In the genomic region with DNA sequence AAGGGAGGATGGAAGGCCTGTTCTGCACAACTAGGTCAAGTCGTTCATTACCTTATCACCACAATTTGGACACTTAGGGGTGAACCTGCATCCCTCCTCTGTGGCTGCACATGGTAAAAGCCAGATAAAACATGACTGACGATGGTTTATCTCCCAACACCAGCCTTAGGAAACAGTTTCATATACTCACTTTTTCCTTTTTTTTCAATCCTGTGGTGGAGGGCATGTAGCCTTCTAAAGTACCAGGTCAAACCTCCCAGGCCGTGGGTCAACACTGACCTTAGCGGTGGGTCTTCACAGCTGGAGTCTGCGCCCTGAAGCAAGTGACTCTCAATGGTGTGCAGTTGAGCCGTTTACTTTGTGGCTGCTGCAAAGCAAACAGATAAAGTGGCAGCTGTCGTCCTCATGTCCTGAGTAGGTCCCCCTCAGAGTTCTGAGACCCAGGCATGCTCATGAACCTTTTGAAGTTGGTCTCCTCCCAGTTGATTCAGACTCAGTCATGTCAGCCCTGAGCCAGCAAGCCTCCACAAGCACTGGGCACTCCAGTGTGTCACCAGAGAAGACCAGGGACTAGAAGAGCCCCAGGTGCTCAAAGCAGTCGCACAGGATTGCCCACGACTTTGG, we compare ENCODE assay signal across 25 cellular contexts. TPM values are rescaled to one million over a fixed set of nuclear protein-coding genes. Genes with fewer than 3 reads are reported as not detected.
DNase-seq lines count a peak whose midpoint lies in the region; ATAC-seq, FAIRE-seq and TF ChIP-seq lines count a peak whose summit lies in the region.
"Had no signal": no experiment of that assay in that cellular context is flagged by ENCODE, and none has a peak within 500 bp of the region (broad histone marks: within the 10 kb centered on the region; RNA-seq: fewer than 3 reads in every experiment).

No MANE protein-coding gene starts in this region.

- intact Hi-C loops in GM12878 (cut with micrococcal nuclease; ENCODE audit: unreplicated experiment), result no loop called here

- no peak overlapping the region for H3K9ac ChIP-seq in GM12878 (ENCODE audit: control insufficient read depth, insufficient read depth, low read length)

- H3K4me1 ChIP-seq in GM12878 (ENCODE audit: control insufficient read depth, insufficient read depth, low read length), result peaks cover 4% of the 10 kb centered on the region; the same call in 1 of the 2 replicates

- DNase-seq in NCI-H1417 (lab: John Stamatoyannopoulos, UW) (peak in 2 of 3 experiments; percentile 29 to 33), NCI-H1417 treated with DMSO at 0.1 percent for 48 hours (lab: John Stamatoyannopoulos, UW) (no peak), NCI-H510A (lab: John Stamatoyannopoulos, UW) (peak; percentile 74), GM12878 (ENCODE audit: low read depth, low spot score) (no peak), mesenteric fat pad (ENCODE audit: low spot score) (peak; percentile 79), GM13977 (ENCODE audit: low spot score) (no peak)
- DNase-seq: COR-L47, cortex of kidney, foreskin melanocyte, HCEC 1CT, NCI-H2081, NCI-H526 treated with DMSO at 0.1 percent for 48 hours, posterior cingulate gyrus, stomach, upper lobe of right lung had no signal

- no peak overlapping the region for H3K27ac ChIP-seq in GM12878 (ENCODE audit: control insufficient read depth, insufficient read depth)
- H3K27ac ChIP-seq: 22Rv1, HL-60, SK-N-MC, stomach, upper lobe of right lung had no signal

- in situ Hi-C loops in GM12878 (cut with MboI), result no loop called here
- in situ Hi-C loops in GM13977 (cut with MboI; ENCODE audit: low pct_unique_long_range_greater_than_20kb, low sequenced_read_pairs, unreplicated experiment), result no loop called here

- POLR2A ChIA-PET in GM12878 (lab: Charles Lee), result no interaction called here

- peaks cover 8% of the 10 kb centered on the region for H3K79me2 ChIP-seq in GM12878 (ENCODE audit: control insufficient read depth, insufficient read depth, low read length)

- FAIRE-seq in GM12878 (lab: Jason Lieb, UNC), result no peak

- no peak overlapping the region for H2AFZ ChIP-seq in GM12878 (ENCODE audit: control insufficient read depth, low read depth, low read length)

- BruUV-seq in GM12878 (replicated peaks; lab: Mats Ljungman, UMichigan), result no TSS peak

- no peak for TF ChIP-seq POLR2A in GM12878 (IDR thresholded peaks at IDR 0.05; ENCODE audit: low read depth, low read length)
- TF ChIP-seq POLR2A in GM18505 (IDR thresholded peaks at IDR 0.05; ENCODE audit: borderline replicate concordance, extremely low read depth, insufficient read depth, insufficient read length), result no peak

- H3K36me3 ChIP-seq in GM12878 (ENCODE audit: control insufficient read depth in 2 of 2, insufficient read depth in 2 of 2, low read length in 1 of 2), result no peaks in the 10 kb centered on the region

- H3K9me3 ChIP-seq in GM12878 (replicated peaks; ENCODE audit: control insufficient read depth, insufficient read depth, low read length), result no peaks in the 10 kb centered on the region
- H3K9me3 ChIP-seq: stomach, upper lobe of right lung had no signal

- no peaks in the 10 kb centered on the region for H3K27me3 ChIP-seq in GM12878 (replicated peaks in 1 of 2; ENCODE audit: control insufficient read depth in 2 of 2, insufficient read depth in 2 of 2, low read length in 1 of 2)
- H3K27me3 ChIP-seq: stomach, upper lobe of right lung had no signal

- CTCF ChIA-PET in GM12878 (lab: Yijun Ruan, JAX), result no interaction called here

- TF ChIP-seq EP300 in GM12878 (IDR thresholded peaks at IDR 0.05; ENCODE audit: borderline replicate concordance in 1 of 2, control insufficient read depth in 1 of 2, low read depth in 2 of 2, low read length in 2 of 2), result no peak

- RAD21 ChIA-PET in GM12878 (lab: Charles Lee; ENCODE audit: unreplicated experiment), result no interaction called here

- H3K4me3 ChIP-seq in GM12878, result no peak overlapping the region
- H3K4me3 ChIP-seq: SK-N-MC, stomach, upper lobe of right lung had no signal

- WGBS in GM12878 (ENCODE audit: insufficient coverage, insufficient replicate concordance, low lambda C conversion rate, missing lambda C conversion rate), result 38% methylated on average over 9 of the region's 9 CpGs

- SMC1A ChIA-PET in GM12878 (lab: Charles Lee; ENCODE audit: uncharacterized antibody, unreplicated experiment), result no interaction called here

- no peaks in the 10 kb centered on the region for H4K20me1 ChIP-seq in GM12878 (ENCODE audit: control insufficient read depth, insufficient read depth)

- ATAC-seq in GM12878 (no peak), GM18502 (IDR thresholded peaks at IDR 0.05; ENCODE audit: poor library complexity, unreplicated experiment) (no peak), GM18505 (IDR thresholded peaks at IDR 0.05; ENCODE audit: unreplicated experiment) (no peak)
- ATAC-seq: activated CD4-positive, CD25-positive, alpha-beta regulatory T cell treated with anti-CD3 and anti-CD28 coated beads, Interleukin-2, amount 50 U/mL, for 24 hours; natural killer cell treated with Interleukin-12 subunit alpha and Interleukin-12 subunit beta and Interleukin-15 and Interleukin-18, amount 100 ng/mL, for 72 hours; upper lobe of right lung had no signal

- no peak for TF ChIP-seq RAD21 in GM12878 (IDR thresholded peaks at IDR 0.05; ENCODE audit: insufficient read depth, low read depth, low read length)

- TF ChIP-seq CTCF in GM12878 (IDR thresholded peaks at IDR 0.05 in 2 of 3, conservative IDR thresholded peaks at IDR 0.05 in 1 of 3; ENCODE audit: control insufficient read depth in 2 of 3, extremely low read depth in 1 of 3, insufficient read depth in 1 of 3, low read depth in 3 of 3, low read length in 3 of 3) (no peak), GM13977 (IDR thresholded peaks at IDR 0.05; ENCODE audit: extremely low read depth, insufficient read depth, missing control alignments) (no peak)

- no peak overlapping the region for H3K4me2 ChIP-seq in GM12878 (ENCODE audit: control insufficient read depth, insufficient read depth)

RNA-seq across cellular contexts. Expression of gene FAHD1, which starts 5.9 kb away (rescaled TPM):
- total RNA-seq in GM12878 (2013; cell fraction: nucleolus; rRNA removed), result 14.3 and 21.3 TPM in 2 replicates
- 36.1 and 43.0 TPM in 2 replicates for total RNA-seq in GM12878 (2014; rRNA removed)
- total RNA-seq in GM12878 (2014; rRNA removed; fragmentation: Illumina TruSeq; extraction: Trizol), result 15.1 and 15.8 TPM in 2 replicates
- 18.5 and 23.4 TPM in 2 replicates for total RNA-seq in GM12878 (2021)
- 14.9 TPM for polyA plus RNA-seq in GM12878 (2011; ENCODE audit: low read depth)
- polyA plus RNA-seq in GM12878 (2011; rRNA removed), result 16.4 and 19.1 TPM in 2 replicates
- polyA plus RNA-seq in GM12878 (2011; cell fraction: cytosol; rRNA removed), result 28.5 and 45.0 TPM in 2 replicates
- polyA plus RNA-seq in GM12878 (2011; cell fraction: nucleus; rRNA removed), result 10.6 and 15.9 TPM in 2 replicates
- 14.1 and 17.2 TPM in 2 replicates for polyA plus RNA-seq in GM12878 (2012)
- polyA plus RNA-seq in GM12878 (2014; fragmentation: Illumina TruSeq; extraction: Trizol), result 13.2 and 13.3 TPM in 2 replicates
- polyA plus RNA-seq in GM12878 (2014; fragmentation: Nextera tagmentation; extraction: Ambion mirVana), result 1 to 10 TPM; 4.3 to 10.0 TPM
- polyA plus RNA-seq in GM12878 (2014; rRNA removed), result 35.0 and 41.8 TPM in 2 replicates
- 10 to 100 TPM; 29.8 to 32.8 TPM for polyA plus RNA-seq in GM12878 (2016; fragmentation: Nextera tagmentation; extraction: Ambion mirVana)
- 17.3 and 25.0 TPM in 2 replicates for polyA minus RNA-seq in GM12878 (2011; rRNA and poly(A)+ RNA removed)
- polyA minus RNA-seq in GM12878 (2011; cell fraction: cytosol; rRNA and poly(A)+ RNA removed), result 8.7 and 10.8 TPM in 2 replicates
- 13.1 and 22.5 TPM in 2 replicates for polyA minus RNA-seq in GM12878 (2011; cell fraction: nucleus; rRNA and poly(A)+ RNA removed)
- total RNA-seq in mesenteric fat pad, result 17.9 TPM

RNA-seq across cellular contexts. Expression of gene HAGH, which starts 6.3 kb away (rescaled TPM):
- total RNA-seq in GM12878 (2013; cell fraction: nucleolus; rRNA removed), result 8.0 and 8.6 TPM in 2 replicates
- total RNA-seq in GM12878 (2014; rRNA removed), result 31.5 and 37.5 TPM in 2 replicates
- 18.9 and 22.6 TPM in 2 replicates for total RNA-seq in GM12878 (2014; rRNA removed; fragmentation: Illumina TruSeq; extraction: Trizol)
- total RNA-seq in GM12878 (2021), result 24.9 and 26.2 TPM in 2 replicates
- 7.0 TPM for polyA plus RNA-seq in GM12878 (2011; ENCODE audit: low read depth)
- polyA plus RNA-seq in GM12878 (2011; rRNA removed), result 6.4 and 12.1 TPM in 2 replicates
- polyA plus RNA-seq in GM12878 (2011; cell fraction: cytosol; rRNA removed), result 15.5 and 26.5 TPM in 2 replicates
- 22.3 and 23.4 TPM in 2 replicates for polyA plus RNA-seq in GM12878 (2011; cell fraction: nucleus; rRNA removed)
- polyA plus RNA-seq in GM12878 (2012), result 15.0 and 19.6 TPM in 2 replicates
- polyA plus RNA-seq in GM12878 (2014; fragmentation: Illumina TruSeq; extraction: Trizol), result 7.8 and 19.9 TPM in 2 replicates
- polyA plus RNA-seq in GM12878 (2014; fragmentation: Nextera tagmentation; extraction: Ambion mirVana), result 1 to 10 TPM; 2.0 to 2.3 TPM
- 47.3 and 50.1 TPM in 2 replicates for polyA plus RNA-seq in GM12878 (2014; rRNA removed)
- polyA plus RNA-seq in GM12878 (2016; fragmentation: Nextera tagmentation; extraction: Ambion mirVana), result 10 to 100 TPM; 37.8 to 43.3 TPM
- 10.1 and 14.8 TPM in 2 replicates for polyA minus RNA-seq in GM12878 (2011; rRNA and poly(A)+ RNA removed)
- 3.5 and 4.8 TPM in 2 replicates for polyA minus RNA-seq in GM12878 (2011; cell fraction: cytosol; rRNA and poly(A)+ RNA removed)
- 5.8 and 7.7 TPM in 2 replicates for polyA minus RNA-seq in GM12878 (2011; cell fraction: nucleus; rRNA and poly(A)+ RNA removed)
- total RNA-seq in mesenteric fat pad, result 58.4 TPM

RNA-seq across cellular contexts. Expression of gene MEIOB, which starts 39.0 kb away (rescaled TPM):
- not detected in 2 replicates for total RNA-seq in GM12878 (2013; cell fraction: nucleolus; rRNA removed)
- total RNA-seq in GM12878 (2014; rRNA removed) (0.44 TPM in 1 of 2 replicates, not detected in the other), GM12878 (2014; rRNA removed; fragmentation: Illumina TruSeq; extraction: Trizol) (0.09 TPM in 1 of 2 replicates, not detected in the other), GM12878 (2021) (0.13 TPM in 1 of 2 replicates, not detected in the other), mesenteric fat pad (not detected)
- not detected for polyA plus RNA-seq in GM12878 (2011; ENCODE audit: low read depth)
- polyA plus RNA-seq in GM12878 (2011; rRNA removed) (0.12 TPM in 1 of 2 replicates, not detected in the other), GM12878 (2014; fragmentation: Illumina TruSeq; extraction: Trizol) (0.04 TPM in 1 of 2 replicates, not detected in the other), GM12878 (2014; fragmentation: Nextera tagmentation; extraction: Ambion mirVana) (under 1 TPM; 0.04 to 0.24 TPM), GM12878 (2014; rRNA removed) (0.26 TPM in 1 of 2 replicates, not detected in the other), GM12878 (2016; fragmentation: Nextera tagmentation; extraction: Ambion mirVana) (not detected)
- not detected in 2 replicates for polyA plus RNA-seq in GM12878 (2011; cell fraction: cytosol; rRNA removed)
- not detected in 2 replicates for polyA plus RNA-seq in GM12878 (2011; cell fraction: nucleus; rRNA removed)
- not detected in 2 replicates for polyA plus RNA-seq in GM12878 (2012)
- polyA minus RNA-seq in GM12878 (2011; rRNA and poly(A)+ RNA removed), result not detected in 2 replicates
- polyA minus RNA-seq in GM12878 (2011; cell fraction: cytosol; rRNA and poly(A)+ RNA removed), result not detected in 2 replicates
- polyA minus RNA-seq in GM12878 (2011; cell fraction: nucleus; rRNA and poly(A)+ RNA removed), result not detected in 2 replicates
- total RNA-seq: activated T-helper 2 cell treated with anti-CD3 and anti-CD28 coated beads, Interferon-gamma antibody, Interleukin-2, Interleukin-4, amounts not matched to agents 10 μg/mL and 5 μg/mL and 100 μg/mL, durations not matched to agents 14 hours and 24 hours and 36 hours; natural killer cell treated with Interleukin-12 subunit alpha and Interleukin-12 subunit beta and Interleukin-15 and Interleukin-18, amount 100 ng/mL, for 72 hours; OCI-LY7; stomach; upper lobe of right lung had no signal

RNA-seq across cellular contexts. Expression of gene IGFALS, which starts 39.4 kb away (rescaled TPM):
- 0.17 TPM in 1 of 2 replicates, not detected in the other for total RNA-seq in GM12878 (2013; cell fraction: nucleolus; rRNA removed)
- total RNA-seq in GM12878 (2014; rRNA removed) (0.11 TPM in 1 of 2 replicates, not detected in the other), GM12878 (2014; rRNA removed; fragmentation: Illumina TruSeq; extraction: Trizol) (not detected in 2 replicates), GM12878 (2021) (not detected in 2 replicates), mesenteric fat pad (not detected)
- not detected for polyA plus RNA-seq in GM12878 (2011; ENCODE audit: low read depth)
- polyA plus RNA-seq in GM12878 (2011; rRNA removed) (not detected in 2 replicates), GM12878 (2014; fragmentation: Illumina TruSeq; extraction: Trizol) (not detected in 2 replicates), GM12878 (2014; fragmentation: Nextera tagmentation; extraction: Ambion mirVana) (not detected), GM12878 (2014; rRNA removed) (0.04 TPM in 1 of 2 replicates, not detected in the other), GM12878 (2016; fragmentation: Nextera tagmentation; extraction: Ambion mirVana) (not detected)
- not detected in 2 replicates for polyA plus RNA-seq in GM12878 (2011; cell fraction: cytosol; rRNA removed)
- 0.12 TPM in 1 of 2 replicates, not detected in the other for polyA plus RNA-seq in GM12878 (2011; cell fraction: nucleus; rRNA removed)
- polyA plus RNA-seq in GM12878 (2012), result 0.21 and 0.32 TPM in 2 replicates
- polyA minus RNA-seq in GM12878 (2011; rRNA and poly(A)+ RNA removed), result not detected in 2 replicates
- polyA minus RNA-seq in GM12878 (2011; cell fraction: cytosol; rRNA and poly(A)+ RNA removed), result not detected in 2 replicates
- polyA minus RNA-seq in GM12878 (2011; cell fraction: nucleus; rRNA and poly(A)+ RNA removed), result not detected in 2 replicates
- total RNA-seq: activated T-helper 2 cell treated with anti-CD3 and anti-CD28 coated beads, Interferon-gamma antibody, Interleukin-2, Interleukin-4, amounts not matched to agents 10 μg/mL and 5 μg/mL and 100 μg/mL, durations not matched to agents 14 hours and 24 hours and 36 hours; kidney epithelial cell had no signal

RNA-seq across cellular contexts. Expression of gene NUBP2, which starts 50.2 kb away (rescaled TPM):
- 45.7 and 59.5 TPM in 2 replicates for total RNA-seq in GM12878 (2013; cell fraction: nucleolus; rRNA removed)
- total RNA-seq in GM12878 (2014; rRNA removed) (88.8 and 106 TPM in 2 replicates), GM12878 (2014; rRNA removed; fragmentation: Illumina TruSeq; extraction: Trizol) (11.0 and 13.5 TPM in 2 replicates), GM12878 (2021) (73.2 and 79.8 TPM in 2 replicates), mesenteric fat pad (35.1 TPM)
- polyA plus RNA-seq in GM12878 (2011; ENCODE audit: low read depth), result 11.7 TPM
- polyA plus RNA-seq in GM12878 (2011; rRNA removed) (8.2 and 23.6 TPM in 2 replicates), GM12878 (2014; fragmentation: Illumina TruSeq; extraction: Trizol) (0.73 and 6.5 TPM in 2 replicates), GM12878 (2014; fragmentation: Nextera tagmentation; extraction: Ambion mirVana) (1 to 10 TPM; 1.9 to 5.9 TPM), GM12878 (2014; rRNA removed) (80.5 and 94.5 TPM in 2 replicates), GM12878 (2016; fragmentation: Nextera tagmentation; extraction: Ambion mirVana) (100 to 1,000 TPM; 115 to 129 TPM)
- 54.5 and 91.2 TPM in 2 replicates for polyA plus RNA-seq in GM12878 (2011; cell fraction: cytosol; rRNA removed)
- polyA plus RNA-seq in GM12878 (2011; cell fraction: nucleus; rRNA removed), result 102 and 133 TPM in 2 replicates
- 44.3 and 48.4 TPM in 2 replicates for polyA plus RNA-seq in GM12878 (2012)
- 8.8 and 27.4 TPM in 2 replicates for polyA minus RNA-seq in GM12878 (2011; rRNA and poly(A)+ RNA removed)
- 18.5 and 20.3 TPM in 2 replicates for polyA minus RNA-seq in GM12878 (2011; cell fraction: cytosol; rRNA and poly(A)+ RNA removed)
- polyA minus RNA-seq in GM12878 (2011; cell fraction: nucleus; rRNA and poly(A)+ RNA removed), result 17.7 and 27.6 TPM in 2 replicates

Comparison
In these comparisons a context has a peak if more than half of its experiments do, and no peak if none do; other contexts are left out.
1. DNase-seq: peak in NCI-H1417 (2 of 3), NCI-H510A (single experiment) and mesenteric fat pad (single experiment); none in NCI-H1417 treated with DMSO at 0.1 percent for 48 hours (single experiment), GM12878 (single experiment) and GM13977 (single experiment).